Comparison of ENCODE assay signal across 13 cellular contexts in the genomic region with DNA sequence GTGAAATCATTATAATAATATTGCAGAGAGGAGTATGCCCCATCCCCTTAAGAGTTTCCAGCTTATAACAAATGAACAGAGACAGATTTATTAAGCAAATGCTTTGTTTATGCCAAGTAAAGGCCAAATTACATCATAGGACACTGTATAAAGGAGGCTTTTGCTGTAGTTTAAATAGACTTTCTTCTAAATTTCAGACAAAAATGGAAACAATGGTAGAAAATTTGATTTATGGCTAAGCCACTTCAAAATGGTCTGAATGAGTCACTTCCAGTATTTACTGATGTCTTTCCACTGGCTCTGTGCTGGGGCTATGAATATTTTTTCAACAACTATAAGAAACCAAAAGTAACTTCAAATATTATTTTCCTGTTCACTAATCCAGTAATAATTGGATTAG.
"Had no signal": no experiment of that assay in that cellular context is flagged by ENCODE, and none has a peak within 500 bp of the region (broad histone marks: within the 10 kb centered on the region; RNA-seq: fewer than 3 reads in every experiment).

No MANE protein-coding gene starts in this region.

- H3K4me1 ChIP-seq: colonic mucosa, prostate gland, right lobe of liver, spleen had no signal

- H3K36me3 ChIP-seq: colonic mucosa, prostate gland, right lobe of liver, spleen had no signal

- H3K9me3 ChIP-seq: colonic mucosa, prostate gland, right lobe of liver had no signal

- H3K27me3 ChIP-seq: colonic mucosa, right lobe of liver, spleen had no signal

- H3K4me3 ChIP-seq: colonic mucosa, prostate gland, right lobe of liver, spleen had no signal

- H3K27ac ChIP-seq: colonic mucosa, prostate gland, right lobe of liver, spleen had no signal

- DNase-seq: activated B cell treated with CpG ODN at 0.5 μM for 24 hours; activated CD4-positive, alpha-beta T cell treated with anti-CD3 and anti-CD28 coated beads, Interleukin-2, amount 10 ng/mL, durations not matched to agents 7 days and 5 days; activated CD8-positive, alpha-beta memory T cell treated with anti-CD3 and anti-CD28 coated beads for 24 hours; activated naive CD4-positive, alpha-beta T cell treated with Interleukin-2 at 50 U/mL for 16 hours; colonic mucosa; effector CD4-positive, alpha-beta T cell; nephron progenitor cell; right lobe of liver; spleen; stimulated activated CD4-positive, alpha-beta T cell treated with anti-CD3 and anti-CD28 coated beads, Interleukin-1b, Interleukin-23, amount 100 ng/mL, for 48 hours; stimulated activated naive CD4-positive, alpha-beta T cell treated with Interleukin-2 at 50 U/mL for 16 hours; T-helper 17 cell had no signal

- ATAC-seq: right lobe of liver, T-helper 17 cell had no signal
